9 cellular contexts compared by ENCODE assay signal in genomic region chr22:41565403-41566054, GRCh38. TPM values are rescaled to one million over a fixed set of nuclear protein-coding genes. Genes with fewer than 3 reads are reported as not detected.
DNase-seq lines count a peak whose midpoint lies in the region; ATAC-seq and TF ChIP-seq lines count a peak whose summit lies in the region.
"Had no signal": no experiment of that assay in that cellular context is flagged by ENCODE, and none has a peak within 500 bp of the region (broad histone marks: within the 10 kb centered on the region; RNA-seq: fewer than 3 reads in every experiment).

No MANE protein-coding gene starts in this region.

- no peaks in the 10 kb centered on the region for H3K9me3 ChIP-seq in esophagus squamous epithelium

- POLR2A ChIA-PET in activated CD4-positive, alpha-beta T cell treated with anti-CD3 and anti-CD28 coated beads, Interleukin-2, amount 10 ng/mL, durations not matched to agents 7 days and 5 days (lab: Charles Lee): no interaction called here

- peak; percentile 27 for DNase-seq in activated CD4-positive, alpha-beta T cell treated with anti-CD3 and anti-CD28 coated beads, Interleukin-2, amount 10 ng/mL, durations not matched to agents 7 days and 5 days
- no peak for DNase-seq in activated CD4-positive, alpha-beta T cell treated with anti-CD3 and anti-CD28 coated beads for 1 hour
- peak; percentile 34 for DNase-seq in SK-N-DZ (ENCODE audit: low spot score)
- no peak for DNase-seq in esophagus squamous epithelium (lab: John Stamatoyannopoulos, UW)
- peak; percentile 79 for DNase-seq in renal cortical epithelial cell (ENCODE audit: low read depth)
- no peak for DNase-seq in NCI-H526 treated with DMSO at 0.1 percent for 48 hours (lab: John Stamatoyannopoulos, UW)

- WGBS in esophagus squamous epithelium, 2 donors: 11 to 45% methylated on average over 2 to 8 of the region's 8 CpGs

- H3K27me3 ChIP-seq in esophagus squamous epithelium: peaks cover 0 to 29% (median 0%) of the 10 kb centered on the region in 4 donors

- no peaks in the 10 kb centered on the region for H3K9me3 Mint-ChIP-seq in activated CD4-positive, alpha-beta T cell treated with anti-CD3 and anti-CD28 coated beads, Interleukin-2, amount 10 ng/mL, durations not matched to agents 7 days and 5 days

- intact Hi-C loops in esophagus squamous epithelium (cut with DNase I): no loop called here

- H3K4me3 Mint-ChIP-seq in activated CD4-positive, alpha-beta T cell treated with anti-CD3 and anti-CD28 coated beads, Interleukin-2, amount 10 ng/mL, durations not matched to agents 7 days and 5 days: no peak overlapping the region

- peaks cover 3 to 36% (median 7%) of the 10 kb centered on the region in 3 donors for H3K4me1 ChIP-seq in esophagus squamous epithelium

- no peak for TF ChIP-seq CTCF in esophagus squamous epithelium (IDR thresholded peaks at IDR 0.05)

- H3K27ac ChIP-seq in esophagus squamous epithelium: peak overlapping the region in 3 of 4 donors; percentile 64 to 74 (median 71)
- H3K27ac ChIP-seq: VCaP had no signal

- H3K36me3 Mint-ChIP-seq in activated CD4-positive, alpha-beta T cell treated with anti-CD3 and anti-CD28 coated beads, Interleukin-2, amount 10 ng/mL, durations not matched to agents 7 days and 5 days (ENCODE audit: low read depth): no peaks in the 10 kb centered on the region

- no peaks in the 10 kb centered on the region for H3K36me3 ChIP-seq in esophagus squamous epithelium

- no peak for TF ChIP-seq POLR2A in esophagus squamous epithelium (IDR thresholded peaks at IDR 0.05)

- peaks cover 17% of the 10 kb centered on the region for H3K27me3 Mint-ChIP-seq in activated CD4-positive, alpha-beta T cell treated with anti-CD3 and anti-CD28 coated beads, Interleukin-2, amount 10 ng/mL, durations not matched to agents 7 days and 5 days

- no peak overlapping the region for H3K4me3 ChIP-seq in esophagus squamous epithelium

- no peak overlapping the region for H3K27ac Mint-ChIP-seq in activated CD4-positive, alpha-beta T cell treated with anti-CD3 and anti-CD28 coated beads, Interleukin-2, amount 10 ng/mL, durations not matched to agents 7 days and 5 days

- CTCF ChIA-PET in activated CD4-positive, alpha-beta T cell treated with anti-CD3 and anti-CD28 coated beads, Interleukin-2, amount 10 ng/mL, durations not matched to agents 7 days and 5 days (lab: Charles Lee): interaction anchor here (1.0 to 1.2 kb wide), 2 partner anchors 15 to 361 kb away, joined by 3 read pairs; partner anchors contain the start of gene TNFRSF13C

- no peak for ATAC-seq in GM21619 (IDR thresholded peaks at IDR 0.05; ENCODE audit: unreplicated experiment)
- ATAC-seq in HG03108 (IDR thresholded peaks at IDR 0.05; ENCODE audit: unreplicated experiment): no peak

- peaks cover 6% of the 10 kb centered on the region for H3K4me1 Mint-ChIP-seq in activated CD4-positive, alpha-beta T cell treated with anti-CD3 and anti-CD28 coated beads, Interleukin-2, amount 10 ng/mL, durations not matched to agents 7 days and 5 days

RNA-seq across cellular contexts. Expression of gene CSDC2, which starts 4.7 kb away (rescaled TPM):
- not detected for total RNA-seq in activated CD4-positive, alpha-beta T cell treated with anti-CD3 and anti-CD28 coated beads, Interleukin-2, amount 10 ng/mL, durations not matched to agents 7 days and 5 days
- polyA plus RNA-seq in SK-N-DZ (2014; cell fraction: cytosol; rRNA removed): 2.9 TPM in 2 replicates
- 2.4 and 3.1 TPM in 2 replicates for polyA plus RNA-seq in SK-N-DZ (2014; cell fraction: nucleus; rRNA removed)
- total RNA-seq in esophagus squamous epithelium: 1 to 10 TPM in 2 of 4 donors, under 1 TPM in 2; 0.19 to 2.7 (median 0.73) TPM
- 0.69 and 3.2 TPM in 2 replicates for total RNA-seq in renal cortical epithelial cell

RNA-seq across cellular contexts. Expression of gene POLR3H, which starts 21.3 kb away (rescaled TPM):
- total RNA-seq in activated CD4-positive, alpha-beta T cell treated with anti-CD3 and anti-CD28 coated beads, Interleukin-2, amount 10 ng/mL, durations not matched to agents 7 days and 5 days: 10 to 100 TPM; 29.1 to 30.1 TPM
- 30.7 and 33.7 TPM in 2 replicates for polyA plus RNA-seq in SK-N-DZ (2014; cell fraction: cytosol; rRNA removed)
- polyA plus RNA-seq in SK-N-DZ (2014; cell fraction: nucleus; rRNA removed): 20.4 and 33.4 TPM in 2 replicates
- total RNA-seq in esophagus squamous epithelium (10 to 100 TPM; 13.7 to 23.3 (median 16.1) TPM), renal cortical epithelial cell (17.4 and 38.8 TPM in 2 replicates)

RNA-seq across cellular contexts. Expression of gene PMM1, which starts 24.1 kb away (rescaled TPM):
- total RNA-seq in activated CD4-positive, alpha-beta T cell treated with anti-CD3 and anti-CD28 coated beads, Interleukin-2, amount 10 ng/mL, durations not matched to agents 7 days and 5 days: 10 to 100 TPM; 33.7 to 39.7 TPM
- polyA plus RNA-seq in SK-N-DZ (2014; cell fraction: cytosol; rRNA removed): 13.8 and 15.9 TPM in 2 replicates
- 32.8 and 41.7 TPM in 2 replicates for polyA plus RNA-seq in SK-N-DZ (2014; cell fraction: nucleus; rRNA removed)
- total RNA-seq in esophagus squamous epithelium (10 to 100 TPM; 17.9 to 65.2 (median 49.5) TPM), renal cortical epithelial cell (9.9 and 14.6 TPM in 2 replicates)

RNA-seq across cellular contexts. Expression of gene DESI1, which starts 55.3 kb away (rescaled TPM):
- total RNA-seq in activated CD4-positive, alpha-beta T cell treated with anti-CD3 and anti-CD28 coated beads, Interleukin-2, amount 10 ng/mL, durations not matched to agents 7 days and 5 days: 10 to 100 TPM; 30.8 to 32.5 TPM
- 19.1 and 22.3 TPM in 2 replicates for polyA plus RNA-seq in SK-N-DZ (2014; cell fraction: cytosol; rRNA removed)
- polyA plus RNA-seq in SK-N-DZ (2014; cell fraction: nucleus; rRNA removed): 28.5 and 38.3 TPM in 2 replicates
- 10 to 100 TPM; 22.1 to 34.9 (median 28.4) TPM for total RNA-seq in esophagus squamous epithelium
- total RNA-seq in renal cortical epithelial cell: 17.5 and 27.8 TPM in 2 replicates

RNA-seq across cellular contexts. Expression of gene XRCC6, which starts 55.6 kb away (rescaled TPM):
- 100 to 1,000 TPM; 283 TPM for total RNA-seq in activated CD4-positive, alpha-beta T cell treated with anti-CD3 and anti-CD28 coated beads, Interleukin-2, amount 10 ng/mL, durations not matched to agents 7 days and 5 days
- polyA plus RNA-seq in SK-N-DZ (2014; cell fraction: cytosol; rRNA removed): 760 and 776 TPM in 2 replicates
- polyA plus RNA-seq in SK-N-DZ (2014; cell fraction: nucleus; rRNA removed): 278 and 382 TPM in 2 replicates
- 100 to 1,000 TPM; 161 to 295 (median 222) TPM for total RNA-seq in esophagus squamous epithelium
- total RNA-seq in renal cortical epithelial cell: 320 and 484 TPM in 2 replicates

Comparison
In these comparisons a context has a peak if more than half of its experiments do, and no peak if none do; other contexts are left out.
1. DNase-seq: peak in activated CD4-positive, alpha-beta T cell treated with anti-CD3 and anti-CD28 coated beads, Interleukin-2, amount 10 ng/mL, durations not matched to agents 7 days and 5 days (single experiment), SK-N-DZ (single experiment) and renal cortical epithelial cell (single experiment); none in activated CD4-positive, alpha-beta T cell treated with anti-CD3 and anti-CD28 coated beads for 1 hour (single experiment), esophagus squamous epithelium (single experiment) and NCI-H526 treated with DMSO at 0.1 percent for 48 hours (single experiment).